ENCODE assay signal across 1 cellular context in genomic region chr6:51025082-51025777, GRCh38.
TF ChIP-seq lines count a peak whose summit lies in the region.

No MANE protein-coding gene starts in this region.

TF ChIP-seq in K562, 482 proteins besides CTCF, POLR2A, EP300 and RAD21 (continued from another document and continues in another):
- TF ChIP-seq CEBPZ (IDR thresholded peaks at IDR 0.05; ENCODE audit: borderline replicate concordance, low read depth, low read length), result no peak
- TF ChIP-seq ZNF143 (CRISPR knock-in tag; IDR thresholded peaks at IDR 0.05), result no peak
- TF ChIP-seq NKRF (IDR thresholded peaks at IDR 0.05; ENCODE audit: borderline replicate concordance), result no peak
- TF ChIP-seq PATZ1 (CRISPR knock-in tag; IDR thresholded peaks at IDR 0.05; ENCODE audit: borderline replicate concordance), result no peak
- no peak for TF ChIP-seq ATF1 (CRISPR knock-in tag; IDR thresholded peaks at IDR 0.05)
- TF ChIP-seq ATF1 (tag; IDR thresholded peaks at IDR 0.05), result peak; percentile 51
- TF ChIP-seq HMGXB4 (CRISPR knock-in tag; IDR thresholded peaks at IDR 0.05), result no peak
- peak; percentile 75 for TF ChIP-seq ARID1B (IDR thresholded peaks at IDR 0.05)
- TF ChIP-seq HNRNPH1 (optimal IDR thresholded peaks at IDR 0.05; ENCODE audit: low read depth, low read length), result no peak
- TF ChIP-seq ZBTB2 (IDR thresholded peaks at IDR 0.05), result peak; percentile 39; the same call in 1 of the 2 replicates
- peak; percentile 70 for TF ChIP-seq EP400 (IDR thresholded peaks at IDR 0.05)
- TF ChIP-seq E2F5 (CRISPR knock-in tag; IDR thresholded peaks at IDR 0.05), result no peak
- peak; percentile 97 for TF ChIP-seq JUND (IDR thresholded peaks at IDR 0.05; ENCODE audit: borderline replicate concordance, low read depth, low read length)
- TF ChIP-seq JUND (tag; IDR thresholded peaks at IDR 0.05; ENCODE audit: borderline replicate concordance, low read depth, low read length), result peak; percentile 94; the same call in 2 of the 3 replicates
- no peak for TF ChIP-seq KLF16 (IDR thresholded peaks at IDR 0.05)
- TF ChIP-seq PRMT5 (CRISPR knock-in tag; IDR thresholded peaks at IDR 0.05), result no peak
- no peak for TF ChIP-seq U2AF1 (optimal IDR thresholded peaks at IDR 0.05; ENCODE audit: low read depth, low read length)
- TF ChIP-seq NR2C2 (CRISPR knock-in tag; IDR thresholded peaks at IDR 0.05), result no peak
- TF ChIP-seq NR2C2 (tag; IDR thresholded peaks at IDR 0.05), result no peak
- no peak for TF ChIP-seq NR3C1 (CRISPR knock-in tag; IDR thresholded peaks at IDR 0.05)
- TF ChIP-seq ATF7 (IDR thresholded peaks at IDR 0.05), result peak; percentile 49; the same call in 1 of the 2 replicates
- no peak for TF ChIP-seq OTX1 (CRISPR knock-in tag; IDR thresholded peaks at IDR 0.05)
- no peak for TF ChIP-seq ZNF282 (CRISPR knock-in tag; IDR thresholded peaks at IDR 0.05)
- TF ChIP-seq CHD4 (IDR thresholded peaks at IDR 0.05; ENCODE audit: insufficient read depth, insufficient replicate concordance, low read depth, low read length, poor library complexity, severe bottlenecking), result no peak
- TF ChIP-seq RHOXF2B (CRISPR knock-in tag; conservative IDR thresholded peaks at IDR 0.05), result no peak
- TF ChIP-seq PTRF (tag; IDR thresholded peaks at IDR 0.05), result no peak
- TF ChIP-seq POU5F1 (IDR thresholded peaks at IDR 0.05; ENCODE audit: borderline replicate concordance, low read depth, low read length, partially characterized antibody), result no peak
- TF ChIP-seq SP1 (CRISPR knock-in tag; IDR thresholded peaks at IDR 0.05), result no peak
- no peak for TF ChIP-seq ETV6 (IDR thresholded peaks at IDR 0.05; ENCODE audit: borderline replicate concordance in 1 of 2, low read depth in 2 of 2, low read length in 1 of 2)
- TF ChIP-seq ETV6 (CRISPR knock-in tag; IDR thresholded peaks at IDR 0.05; ENCODE audit: borderline replicate concordance), result no peak
- TF ChIP-seq PKNOX1 (IDR thresholded peaks at IDR 0.05), result peak; percentile 51; the same call in 1 of the 2 replicates
- TF ChIP-seq SAP30 (IDR thresholded peaks at IDR 0.05; ENCODE audit: borderline replicate concordance, insufficient read depth, low read depth, low read length, poor library complexity, severe bottlenecking), result no peak
- TF ChIP-seq RBM17 (IDR thresholded peaks at IDR 0.05; ENCODE audit: borderline replicate concordance, low read depth, low read length), result no peak
- no peak for TF ChIP-seq ZNF436 (CRISPR knock-in tag; IDR thresholded peaks at IDR 0.05)
- TF ChIP-seq SRSF9 (IDR thresholded peaks at IDR 0.05; ENCODE audit: borderline replicate concordance, low read depth, low read length), result no peak
- no peak for TF ChIP-seq ZNF224 (CRISPR knock-in tag; IDR thresholded peaks at IDR 0.05)
- no peak for TF ChIP-seq KAT8 (IDR thresholded peaks at IDR 0.05; ENCODE audit: low read depth)
- no peak for TF ChIP-seq ZNF274 (IDR thresholded peaks at IDR 0.05; ENCODE audit: borderline replicate concordance, low read depth, low read length)
- peak; percentile 63 for TF ChIP-seq C11orf30 (IDR thresholded peaks at IDR 0.05; ENCODE audit: low read depth)
- no peak; the same call in 1 of the 2 replicates for TF ChIP-seq TEAD4 (IDR thresholded peaks at IDR 0.05; ENCODE audit: low read length)
- no peak for TF ChIP-seq TEAD4 (CRISPR knock-in tag; IDR thresholded peaks at IDR 0.05; ENCODE audit: borderline replicate concordance)
- TF ChIP-seq SUPT5H (IDR thresholded peaks at IDR 0.05), result no peak
- no peak for TF ChIP-seq SETDB1 (IDR thresholded peaks at IDR 0.05; ENCODE audit: low read length)
- no peak for TF ChIP-seq ZNF583 (CRISPR knock-in tag; IDR thresholded peaks at IDR 0.05)
- peak; percentile 32; the same call in 1 of the 2 replicates for TF ChIP-seq MYNN (IDR thresholded peaks at IDR 0.05)
- no peak for TF ChIP-seq MYNN (CRISPR knock-in tag; IDR thresholded peaks at IDR 0.05)
- TF ChIP-seq UBTF (IDR thresholded peaks at IDR 0.05; ENCODE audit: borderline replicate concordance in 1 of 2, low read depth in 2 of 2, low read length in 2 of 2), result no peak
- no peak; the same call in 1 of the 2 replicates for TF ChIP-seq CC2D1A (IDR thresholded peaks at IDR 0.05)
- TF ChIP-seq ETV1 (tag; conservative IDR thresholded peaks at IDR 0.05; ENCODE audit: low read depth), result peak; percentile 56; the same call in 1 of the 2 replicates
- TF ChIP-seq REST (CRISPR knock-in tag; IDR thresholded peaks at IDR 0.05; ENCODE audit: low read depth), result no peak
- no peak for TF ChIP-seq DNMT1 (IDR thresholded peaks at IDR 0.05)
